Comparison of ENCODE assay signal across 1 cellular context in genomic region chr6:142112451-142113061, GRCh38.
TF ChIP-seq lines count a peak whose summit lies in the region.

No MANE protein-coding gene starts in this region.

TF ChIP-seq in HEK293, 187 proteins besides CTCF, POLR2A, EP300 and RAD21 (continued from another document):
- TF ChIP-seq PRDM10 (tag by site-specific recombination; IDR thresholded peaks at IDR 0.05) (no peak), ZNF654 (tag by site-specific recombination; IDR thresholded peaks at IDR 0.05; ENCODE audit: low read depth) (peak; percentile 89), KLF9 (tag by site-specific recombination; IDR thresholded peaks at IDR 0.05; ENCODE audit: low read depth) (no peak), ZNF292 (tag by site-specific recombination; IDR thresholded peaks at IDR 0.05; ENCODE audit: borderline replicate concordance, low read depth) (no peak), ZNF23 (tag by site-specific recombination; IDR thresholded peaks at IDR 0.05; ENCODE audit: borderline replicate concordance) (no peak)
